ENCODE assay signal across 23 cellular contexts in the genomic region with DNA sequence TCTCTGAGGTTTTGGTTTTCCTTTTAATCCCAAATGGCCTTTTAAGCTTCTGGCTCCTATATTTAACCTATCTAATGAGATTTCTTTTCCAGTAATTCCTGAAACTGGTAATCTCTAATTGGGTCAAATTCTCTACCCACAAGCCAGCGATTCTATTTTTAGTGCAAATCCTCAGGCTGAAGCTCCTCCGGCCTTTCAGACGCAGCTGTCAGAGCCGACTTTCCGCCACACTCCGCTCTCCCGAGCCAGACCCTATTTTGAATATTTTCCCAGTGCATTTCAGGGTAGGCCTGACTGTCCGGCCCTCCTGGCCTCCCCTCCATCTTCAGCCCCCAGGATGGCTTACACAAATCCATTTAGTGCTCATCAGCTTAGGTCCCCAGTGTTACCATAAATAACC. TPM values are rescaled to one million over a fixed set of nuclear protein-coding genes. Genes with fewer than 3 reads are reported as not detected.
DNase-seq lines count a peak whose midpoint lies in the region; ATAC-seq, FAIRE-seq and TF ChIP-seq lines count a peak whose summit lies in the region.
"Had no signal": no experiment of that assay in that cellular context is flagged by ENCODE, and none has a peak within 500 bp of the region (broad histone marks: within the 10 kb centered on the region; RNA-seq: fewer than 3 reads in every experiment).

No MANE protein-coding gene starts in this region.

- H4K20me1 ChIP-seq in H1 (replicated peaks in 1 of 2; ENCODE audit: control insufficient read depth in 1 of 2, insufficient read depth in 2 of 2, low read length in 2 of 2) = no peaks in the 10 kb centered on the region

- 0 out of 2 replicates have a peak overlapping the region, but pooled peaks have one; percentile 89 for H2BK15ac ChIP-seq in H1 (ENCODE audit: low read length)
- H2BK15ac ChIP-seq in mesenchymal stem cell (ENCODE audit: low read depth, poor library complexity, severe bottlenecking) = no peak overlapping the region

- peaks cover 13% of the 10 kb centered on the region for H3K27me3 Mint-ChIP-seq in activated T-cell treated with anti-CD3 and anti-CD28 coated beads, Interleukin-2, amount 50 U/mL, for 4 hours (ENCODE audit: low read depth)

- CTCF ChIA-PET in H1 (lab: Charles Lee; ENCODE audit: partially characterized antibody) = interaction anchor here (0.9 to 1.3 kb wide), 2 partner anchors 17 to 340 kb away, joined by 3 read pairs; no protein-coding TSS in a partner anchor

- H3K9me3 Mint-ChIP-seq in activated T-cell treated with anti-CD3 and anti-CD28 coated beads, Interleukin-2, amount 50 U/mL, for 4 hours = peaks cover 7% of the 10 kb centered on the region

- H3K23me2 ChIP-seq in H1 (ENCODE audit: low read depth, low read length) = no peaks in the 10 kb centered on the region

- H4K5ac ChIP-seq in H1 (ENCODE audit: insufficient read length, low read depth, low read length) = no peak overlapping the region

- ATAC-seq in Right ventricle myocardium inferior (peak; percentile 66), GM19455 (IDR thresholded peaks at IDR 0.05; ENCODE audit: unreplicated experiment) (no peak)
- ATAC-seq in activated T-cell treated with anti-CD3 and anti-CD28 coated beads, Interleukin-2, amount 50 U/mL, for 4 hours = no peak
- ATAC-seq: activated naive CD4-positive, alpha-beta T cell treated with anti-CD3 and anti-CD28 coated beads, Interleukin-2, amount 50 U/mL, for 72 hours; activated T-cell treated with anti-CD3 and anti-CD28 coated beads, Interleukin-2, amount 50 U/mL, for 72 hours; naive thymus-derived CD4-positive, alpha-beta T cell had no signal

- no peak for DNase-seq in Right ventricle myocardium inferior (ENCODE audit: missing footprints)
- no peak for DNase-seq in cardiac septum (ENCODE audit: low spot score)
- DNase-seq in H1 (ENCODE audit: low read depth in 1 of 2, low spot score in 2 of 2) = no peak
- DNase-seq in mesenchymal stem cell = no peak
- DNase-seq in vagina (ENCODE audit: extremely low spot score in 2 of 2) = no peak
- no peak for DNase-seq in activated CD4-positive, alpha-beta T cell treated with anti-CD3 and anti-CD28 coated beads for 48 hours
- DNase-seq in activated T-cell treated with anti-CD3 and anti-CD28 coated beads, Interleukin-2, amount 50 U/mL, for 4 hours = no peak
- DNase-seq: 8988T; activated CD4-positive, CD25-positive, alpha-beta regulatory T cell treated with anti-CD3 and anti-CD28 coated beads, Interleukin-2, amount 50 U/mL, for 72 hours; activated CD8-positive, alpha-beta memory T cell treated with anti-CD3 and anti-CD28 coated beads for 24 hours; activated T-cell treated with anti-CD3 and anti-CD28 coated beads, Interleukin-2, amount 50 U/mL, for 72 hours; dermis blood vessel endothelial cell; HFFc6; islet precursor cell; naive thymus-derived CD4-positive, alpha-beta T cell; NCI-H1105 treated with DMSO at 0.1 percent for 48 hours; NCI-H510A treated with DMSO at 0.1 percent for 48 hours; posterior cingulate gyrus; spleen; stimulated activated CD4-positive, alpha-beta T cell treated with anti-CD3 and anti-CD28 coated beads, Interleukin-4, amount 100 ng/mL, for 4 hours had no signal

- H3K36me3 Mint-ChIP-seq in activated T-cell treated with anti-CD3 and anti-CD28 coated beads, Interleukin-2, amount 50 U/mL, for 4 hours (ENCODE audit: insufficient read depth) = no peaks in the 10 kb centered on the region
- H3K36me3 Mint-ChIP-seq: activated naive CD4-positive, alpha-beta T cell treated with anti-CD3 and anti-CD28 coated beads, Interleukin-2, amount 50 U/mL, for 72 hours had no signal

- H3K27ac ChIP-seq in H1 (ENCODE audit: low read depth, low read length) (no peak overlapping the region), mesenchymal stem cell (ENCODE audit: low read length, poor library complexity, severe bottlenecking) (no peak overlapping the region), vagina (peak overlapping the region; percentile 1)
- H3K27ac ChIP-seq: spleen had no signal

- POLR2A ChIA-PET in H1 (lab: Charles Lee; ENCODE audit: partially characterized antibody) = interaction anchor here (1.0 to 1.9 kb wide), 2 partner anchors 9 to 18 kb away, joined by 3 to 8 read pairs; no protein-coding TSS in a partner anchor

- H2AFZ ChIP-seq in H1 (ENCODE audit: low read length) (no peak overlapping the region), mesenchymal stem cell (ENCODE audit: low read depth, low read length) (no peak overlapping the region)

- H3K79me1 ChIP-seq in H1 (ENCODE audit: low read depth, low read length) (no peaks in the 10 kb centered on the region), mesenchymal stem cell (replicated peaks; ENCODE audit: low read length, poor library complexity, severe bottlenecking) (no peaks in the 10 kb centered on the region)

- H3K4me3 ChIP-seq in H1 (ENCODE audit: extremely low read depth in 1 of 4, insufficient read depth in 2 of 4, low read depth in 3 of 4, low read length in 4 of 4) (no peak overlapping the region), mesenchymal stem cell (ENCODE audit: insufficient read depth in 1 of 2, low read depth in 1 of 2, low read length in 2 of 2) (peak overlapping the region in 1 of 2 experiments; percentile 8), vagina (no peak overlapping the region)
- H3K4me3 ChIP-seq: spleen had no signal

- TF ChIP-seq EP300 in H1 (IDR thresholded peaks at IDR 0.05; ENCODE audit: borderline replicate concordance in 1 of 2, low read depth in 2 of 2, low read length in 2 of 2) = no peak

- 79% methylated on average over 8 of the region's 8 CpGs; no CpG with 5 or more reads in 1 of the 2 experiments for WGBS in H1 (ENCODE audit: extremely low coverage in 1 of 2, insufficient coverage in 1 of 2, insufficient read length in 1 of 2, insufficient replicate concordance in 2 of 2, low coverage in 1 of 2, low lambda C conversion rate in 2 of 2, missing lambda C conversion rate in 1 of 2), 2 experiments
- 83% methylated on average over 8 of the region's 8 CpGs for WGBS in mesenchymal stem cell

- no peaks in the 10 kb centered on the region; a peak in 1 of 8 replicates for H3K36me3 ChIP-seq in H1 (ENCODE audit: control insufficient read depth in 2 of 4, insufficient read depth in 4 of 4, low read length in 3 of 4)
- H3K36me3 ChIP-seq in mesenchymal stem cell (ENCODE audit: control insufficient read depth in 1 of 2, insufficient read depth in 2 of 2, low read depth in 1 of 2, low read length in 2 of 2) = no peaks in the 10 kb centered on the region
- H3K36me3 ChIP-seq in vagina = no peaks in the 10 kb centered on the region
- H3K36me3 ChIP-seq: spleen had no signal

- H3K4me3 Mint-ChIP-seq in activated T-cell treated with anti-CD3 and anti-CD28 coated beads, Interleukin-2, amount 50 U/mL, for 4 hours = no peak overlapping the region
- H3K4me3 Mint-ChIP-seq: activated T-cell treated with anti-CD3 and anti-CD28 coated beads, Interleukin-2, amount 50 U/mL, for 72 hours; HFFc6; naive thymus-derived CD4-positive, alpha-beta T cell had no signal

- H3K18ac ChIP-seq in H1 (ENCODE audit: extremely low read depth, low read length) = no peak overlapping the region; the same call in 1 of the 2 replicates
- H3K18ac ChIP-seq in mesenchymal stem cell (ENCODE audit: low read depth in 1 of 2, low read length in 2 of 2) = no peak overlapping the region

- peak overlapping the region; percentile 55; the same call in 1 of the 2 replicates for H2BK12ac ChIP-seq in H1 (ENCODE audit: low read depth, low read length)
- no peak overlapping the region for H2BK12ac ChIP-seq in mesenchymal stem cell (ENCODE audit: low read length in 2 of 2)

- H3K23ac ChIP-seq in H1 (ENCODE audit: insufficient read length) (no peak overlapping the region), mesenchymal stem cell (ENCODE audit: low read length in 2 of 2) (no peak overlapping the region)

- peak overlapping the region; percentile 8 for H2BK120ac ChIP-seq in H1 (replicated peaks; ENCODE audit: low read depth, low read length)
- no peak overlapping the region for H2BK120ac ChIP-seq in mesenchymal stem cell (ENCODE audit: low read depth, low read length)

- no peak for FAIRE-seq in H1 (lab: Jason Lieb, UNC)
- FAIRE-seq: endothelial cell of umbilical vein had no signal

- H3K9me3 ChIP-seq in H1 (ENCODE audit: insufficient read depth in 2 of 2, low read depth in 1 of 2, low read length in 1 of 2) (peaks cover 2 to 3% of the 10 kb centered on the region in 2 experiments; a peak in 3 of 4 replicates), mesenchymal stem cell (ENCODE audit: control insufficient read depth, low read length) (peaks cover 9% of the 10 kb centered on the region), vagina (no peaks in the 10 kb centered on the region)

- intact Hi-C loops in Right ventricle myocardium inferior (cut with DNase I) (no loop called here), cardiac septum (cut with DNase I) (no loop called here), vagina (cut with DNase I) (no loop called here)

- H3K4me1 ChIP-seq in H1 (replicated peaks in 1 of 4; ENCODE audit: control insufficient read depth in 3 of 4, insufficient read depth in 4 of 4, low read length in 3 of 4) (peaks cover 9 to 31% (median 18%) of the 10 kb centered on the region in 4 experiments), mesenchymal stem cell (ENCODE audit: control insufficient read depth, insufficient read depth, low read depth, low read length) (no peaks in the 10 kb centered on the region), vagina (no peaks in the 10 kb centered on the region)
- H3K4me1 ChIP-seq: spleen had no signal

- no peak overlapping the region for H3K14ac ChIP-seq in H1 (ENCODE audit: insufficient read length)
- H3K14ac ChIP-seq in mesenchymal stem cell (ENCODE audit: low read length in 2 of 2) = no peak overlapping the region

- H2BK5ac ChIP-seq in H1 (ENCODE audit: low read depth, low read length) (peak overlapping the region; percentile 49; the same call in 1 of the 2 replicates), mesenchymal stem cell (ENCODE audit: low read depth, low read length, poor library complexity, severe bottlenecking) (no peak overlapping the region)

- peak overlapping the region; percentile 68 for H4K91ac ChIP-seq in H1 (replicated peaks; ENCODE audit: insufficient read length, low read length)
- H4K91ac ChIP-seq in mesenchymal stem cell (ENCODE audit: low read length) = no peak overlapping the region

- H4K8ac ChIP-seq in H1 (ENCODE audit: extremely low read depth, insufficient read depth, low read length) (no peak overlapping the region), mesenchymal stem cell (ENCODE audit: low read length) (no peak overlapping the region)

- H3K4me2 ChIP-seq in H1 (ENCODE audit: insufficient read depth in 1 of 2, low read depth in 2 of 2, low read length in 2 of 2) (peak overlapping the region; percentile 14 to 18; a peak in 1 of 4 replicates), mesenchymal stem cell (ENCODE audit: low read length, poor library complexity, severe bottlenecking) (no peak overlapping the region)

- no peak overlapping the region for H3K9ac ChIP-seq in H1 (replicated peaks in 1 of 4; ENCODE audit: extremely low read depth in 1 of 4, low read depth in 3 of 4, low read length in 3 of 4)
- peak overlapping the region; percentile 27 for H3K9ac ChIP-seq in mesenchymal stem cell (ENCODE audit: low read length)

- no peak overlapping the region; the same call in 1 of the 2 replicates for H2BK20ac ChIP-seq in H1 (ENCODE audit: low read length)

- TF ChIP-seq RAD21 in H1 (IDR thresholded peaks at IDR 0.05 in 1 of 2, conservative IDR thresholded peaks at IDR 0.05 in 1 of 2; ENCODE audit: low read depth in 2 of 2, low read length in 2 of 2) = no peak

- TF ChIP-seq POLR2A in H1 (IDR thresholded peaks at IDR 0.05; ENCODE audit: control extremely low read depth in 1 of 2, low read depth in 2 of 2, low read length in 2 of 2) (no peak), vagina (IDR thresholded peaks at IDR 0.05) (no peak)

- H3K56ac ChIP-seq in H1 (replicated peaks; ENCODE audit: insufficient read length, low read depth, low read length) = no peak overlapping the region

- H2AK5ac ChIP-seq in H1 (ENCODE audit: low read depth, low read length) (no peak overlapping the region), mesenchymal stem cell (ENCODE audit: low read length, severe bottlenecking) (no peak overlapping the region)

- H3K4ac ChIP-seq in H1 (replicated peaks; ENCODE audit: insufficient read length, low read depth, low read length) = no peak overlapping the region
- H3K4ac ChIP-seq in mesenchymal stem cell (ENCODE audit: low read depth in 1 of 2, low read length in 2 of 2) = no peak overlapping the region

- no peaks in the 10 kb centered on the region for H3K4me1 Mint-ChIP-seq in activated T-cell treated with anti-CD3 and anti-CD28 coated beads, Interleukin-2, amount 50 U/mL, for 4 hours (ENCODE audit: low read depth)
- H3K4me1 Mint-ChIP-seq: naive thymus-derived CD4-positive, alpha-beta T cell had no signal

- no peaks in the 10 kb centered on the region for H3K79me2 ChIP-seq in H1 (ENCODE audit: control insufficient read depth in 1 of 2, insufficient read depth in 2 of 2, low read length in 2 of 2)

- no peak for TF ChIP-seq CTCF in H1 (IDR thresholded peaks at IDR 0.05; ENCODE audit: control extremely low read depth in 1 of 3, insufficient read depth in 1 of 3, low read depth in 1 of 3, low read length in 3 of 3)
- no peak for TF ChIP-seq CTCF in vagina (IDR thresholded peaks at IDR 0.05)

- no peaks in the 10 kb centered on the region; a peak in 1 of 7 replicates for H3K27me3 ChIP-seq in H1 (replicated peaks in 1 of 4; ENCODE audit: control insufficient read depth in 3 of 4, extremely low read depth in 1 of 4, insufficient read depth in 3 of 4, low read length in 3 of 4)
- peaks cover 16 to 65% of the 10 kb centered on the region in 2 experiments for H3K27me3 ChIP-seq in mesenchymal stem cell (ENCODE audit: control insufficient read depth in 1 of 2, insufficient read depth in 1 of 2, low read length in 2 of 2)
- H3K27me3 ChIP-seq in vagina = no peaks in the 10 kb centered on the region

RNA-seq across cellular contexts. Expression of a gene that starts 9.7 kb away (rescaled TPM):
- total RNA-seq in Right ventricle myocardium inferior (5.9 TPM), cardiac septum (2.9 TPM), vagina (2.5 TPM)
- 25.9 and 26.9 TPM in 2 replicates for total RNA-seq in H1 (2021; fragmentation: NEBNext Ultra II Directional; extraction: Animal tissue kit (Norgen Biotek cat#: 25700))
- polyA plus RNA-seq in H1 (2011; rRNA removed) = 7.9 and 11.8 TPM in 2 replicates
- polyA plus RNA-seq in H1 (2011; cell fraction: cytosol; rRNA removed) = 10.0 TPM
- polyA plus RNA-seq in H1 (2011; cell fraction: nucleus; rRNA removed) = 19.8 TPM
- polyA plus RNA-seq in H1 (2012, experiment 1 of 2) = 10.6 to 12.4 TPM (median 11.8 TPM) in 4 replicates
- 5.5 TPM for polyA plus RNA-seq in H1 (2012, experiment 2 of 2)
- polyA plus RNA-seq in H1 (2013, experiment 1 of 2) = 13.8 TPM
- polyA plus RNA-seq in H1 (2013, experiment 2 of 2) = 13.3 TPM
- 40.6 and 43.2 TPM in 2 replicates for polyA minus RNA-seq in H1 (2011; rRNA and poly(A)+ RNA removed)
- 14.8 TPM for polyA minus RNA-seq in H1 (2011; cell fraction: cytosol; rRNA and poly(A)+ RNA removed)
- polyA minus RNA-seq in H1 (2011; cell fraction: nucleus; rRNA and poly(A)+ RNA removed) = 21.8 TPM
- 0.19 TPM for polyA plus RNA-seq in mesenchymal stem cell (2013, experiment 1 of 2)
- polyA plus RNA-seq in mesenchymal stem cell (2013, experiment 2 of 2) = 0.12 TPM
- under 1 TPM; 0.05 to 0.26 (median 0.20) TPM for total RNA-seq in activated T-cell treated with anti-CD3 and anti-CD28 coated beads, Interleukin-2, amount 50 U/mL, for 4 hours
